ENCODE assay signal across 6 cellular contexts in the genomic region with DNA sequence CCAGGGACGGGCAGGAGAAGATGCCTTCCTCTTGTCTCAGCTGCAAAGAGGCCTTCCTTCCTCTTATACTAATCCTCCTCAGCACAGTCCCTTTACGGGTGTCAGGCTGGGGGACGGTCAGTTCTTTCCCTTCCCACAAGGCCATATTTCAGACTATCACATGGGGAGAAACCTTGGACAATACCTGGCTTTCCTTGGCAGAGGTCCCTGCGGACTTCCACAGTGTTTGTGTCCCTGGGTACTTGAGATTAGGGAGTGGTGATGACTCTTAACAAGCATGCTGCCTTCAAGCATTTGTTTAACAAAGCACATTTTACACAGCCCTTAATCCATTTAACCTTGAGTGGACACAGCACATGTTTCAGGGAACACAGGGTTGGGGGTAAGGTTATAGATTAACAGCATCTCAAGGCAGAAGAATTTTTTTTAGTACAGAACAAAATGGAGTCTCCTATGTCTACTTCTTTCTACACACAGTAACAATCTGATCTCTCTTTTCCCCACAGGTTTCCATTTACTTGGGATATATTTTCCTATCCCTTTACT. TPM values are rescaled to one million over a fixed set of nuclear protein-coding genes. Genes with fewer than 3 reads are reported as not detected.
"Had no signal": no experiment of that assay in that cellular context is flagged by ENCODE, and none has a peak within 500 bp of the region (broad histone marks: within the 10 kb centered on the region; RNA-seq: fewer than 3 reads in every experiment).

No MANE protein-coding gene starts in this region.

RNA-seq across cellular contexts. Expression of a gene that starts 26.0 kb away (rescaled TPM):
- total RNA-seq: activated CD4-positive, alpha-beta memory T cell treated with anti-CD3 and anti-CD28 coated beads, Interleukin-2, amount 10 ng/mL, durations not matched to agents 7 days and 5 days; activated CD8-positive, alpha-beta memory T cell treated with anti-CD3 and anti-CD28 coated beads, Interleukin-2, amount 10 ng/mL, durations not matched to agents 7 days and 5 days; LHCN-M2; SJCRH30; T-helper 1 cell treated with Interleukin-12 subunit alpha and Interleukin-12 subunit beta and Interleukin-4 antibody, amounts not matched to agents 30 ng/mL and 1 ng/mL, for 36 hours; T-helper 2 cell treated with Interferon-gamma antibody and Interleukin-4, amounts not matched to agents 100 ng/mL and 5 ng/mL, for 36 hours had no signal
